ENCODE assay signal across 27 cellular contexts in genomic region chr1:28950449-28950848, GRCh38. TPM values are rescaled to one million over a fixed set of nuclear protein-coding genes. Genes with fewer than 3 reads are reported as not detected.
A peak's percentile ranks its signal among the peaks of the same experiment; 100 is the strongest.
DNase-seq lines count a peak whose midpoint lies in the region; ATAC-seq and TF ChIP-seq lines count a peak whose summit lies in the region.
"Had no signal": no experiment of that assay in that cellular context is flagged by ENCODE, and none has a peak within 500 bp of the region (broad histone marks: within the 10 kb centered on the region; RNA-seq: fewer than 3 reads in every experiment).

No MANE protein-coding gene starts in this region.

- intact Hi-C loops in esophagus squamous epithelium (cut with DNase I), result no loop called here

- no peak for ATAC-seq in stimulated activated naive CD8-positive, alpha-beta T cell treated with anti-CD3 and anti-CD28 coated beads, Interleukin-15, amount 100 ng/mL, for 72 hours
- ATAC-seq in GM18511 (IDR thresholded peaks at IDR 0.05; ENCODE audit: unreplicated experiment) (no peak), HG03095 (IDR thresholded peaks at IDR 0.05; ENCODE audit: unreplicated experiment) (no peak)
- ATAC-seq: HCT116; lower lobe of right lung; stimulated activated memory B cell treated with anti-CD40 and anti-IgM and Interleukin-4, amounts not matched to agents 10 μg/mL and 1 μg/mL and 100 μg/mL, for 72 hours had no signal

- H3K4me1 Mint-ChIP-seq in stimulated activated naive CD8-positive, alpha-beta T cell treated with anti-CD3 and anti-CD28 coated beads, Interleukin-15, Interleukin-2, amounts not matched to agents 100 ng/mL and 50 ng/mL, for 24 hours (ENCODE audit: low read depth), result peaks cover 42% of the 10 kb centered on the region
- H3K4me1 Mint-ChIP-seq in stimulated activated naive CD8-positive, alpha-beta T cell treated with anti-CD3 and anti-CD28 coated beads, Interleukin-15, amount 100 ng/mL, for 72 hours, result peaks cover 33% of the 10 kb centered on the region

- H3K27me3 ChIP-seq in esophagus squamous epithelium, result no peaks in the 10 kb centered on the region
- H3K27me3 ChIP-seq: dorsolateral prefrontal cortex, testis, uterus had no signal

- H3K27me3 Mint-ChIP-seq in stimulated activated naive CD8-positive, alpha-beta T cell treated with anti-CD3 and anti-CD28 coated beads, Interleukin-15, Interleukin-2, amounts not matched to agents 100 ng/mL and 50 ng/mL, for 24 hours, result no peaks in the 10 kb centered on the region
- H3K27me3 Mint-ChIP-seq in stimulated activated naive CD8-positive, alpha-beta T cell treated with anti-CD3 and anti-CD28 coated beads, Interleukin-15, amount 100 ng/mL, for 72 hours, result no peaks in the 10 kb centered on the region
- H3K27me3 Mint-ChIP-seq: activated CD4-positive, alpha-beta memory T cell treated with anti-CD3 and anti-CD28 coated beads for 36 hours; stimulated activated memory B cell treated with anti-CD40 and anti-IgM and Interleukin-4, amounts not matched to agents 10 μg/mL and 1 μg/mL and 100 μg/mL, for 72 hours had no signal

- H3K36me3 Mint-ChIP-seq in stimulated activated naive CD8-positive, alpha-beta T cell treated with anti-CD3 and anti-CD28 coated beads, Interleukin-15, Interleukin-2, amounts not matched to agents 100 ng/mL and 50 ng/mL, for 24 hours (ENCODE audit: low read depth), result no peaks in the 10 kb centered on the region
- H3K36me3 Mint-ChIP-seq: activated CD4-positive, alpha-beta memory T cell treated with anti-CD3 and anti-CD28 coated beads for 36 hours had no signal

- no peak for TF ChIP-seq POLR2A in esophagus squamous epithelium (IDR thresholded peaks at IDR 0.05)

- no peak overlapping the region for H3K27ac ChIP-seq in esophagus squamous epithelium
- H3K27ac ChIP-seq: lower lobe of right lung, testis, uterus had no signal

- H3K4me3 ChIP-seq in esophagus squamous epithelium, result no peak overlapping the region
- H3K4me3 ChIP-seq: dorsolateral prefrontal cortex, lower lobe of right lung, testis, uterus had no signal

- no peak overlapping the region for H3K4me3 Mint-ChIP-seq in stimulated activated naive CD8-positive, alpha-beta T cell treated with anti-CD3 and anti-CD28 coated beads, Interleukin-15, Interleukin-2, amounts not matched to agents 100 ng/mL and 50 ng/mL, for 24 hours
- H3K4me3 Mint-ChIP-seq in stimulated activated naive CD8-positive, alpha-beta T cell treated with anti-CD3 and anti-CD28 coated beads, Interleukin-15, amount 100 ng/mL, for 72 hours, result no peak overlapping the region
- H3K4me3 Mint-ChIP-seq: activated CD4-positive, alpha-beta memory T cell treated with anti-CD3 and anti-CD28 coated beads for 36 hours; stimulated activated memory B cell treated with anti-CD40 and anti-IgM and Interleukin-4, amounts not matched to agents 10 μg/mL and 1 μg/mL and 100 μg/mL, for 72 hours had no signal

- H3K27ac Mint-ChIP-seq in stimulated activated naive CD8-positive, alpha-beta T cell treated with anti-CD3 and anti-CD28 coated beads, Interleukin-15, Interleukin-2, amounts not matched to agents 100 ng/mL and 50 ng/mL, for 24 hours, result peak overlapping the region; percentile 26
- H3K27ac Mint-ChIP-seq in stimulated activated naive CD8-positive, alpha-beta T cell treated with anti-CD3 and anti-CD28 coated beads, Interleukin-15, amount 100 ng/mL, for 72 hours, result no peak overlapping the region
- H3K27ac Mint-ChIP-seq: activated CD4-positive, alpha-beta memory T cell treated with anti-CD3 and anti-CD28 coated beads for 36 hours; stimulated activated memory B cell treated with anti-CD40 and anti-IgM and Interleukin-4, amounts not matched to agents 10 μg/mL and 1 μg/mL and 100 μg/mL, for 72 hours had no signal

- DNase-seq in stimulated activated naive CD8-positive, alpha-beta T cell treated with anti-CD3 and anti-CD28 coated beads, Interleukin-15, amount 100 ng/mL, for 72 hours, result no peak
- peak; percentile 95 for DNase-seq in NCI-H524 treated with DMSO at 0.1 percent for 48 hours (lab: John Stamatoyannopoulos, UW)
- peak; percentile 83 for DNase-seq in cerebellar cortex (ENCODE audit: low spot score)
- DNase-seq in H4 (ENCODE audit: low spot score), result no peak
- no peak for DNase-seq in esophagus squamous epithelium (lab: John Stamatoyannopoulos, UW)
- DNase-seq: activated CD4-positive, alpha-beta memory T cell treated with anti-CD3 and anti-CD28 coated beads for 36 hours; activated CD4-positive, CD25-positive, alpha-beta regulatory T cell; activated gamma-delta T cell treated with Interleukin-2 at 50 U/mL for 16 hours; aorta; foreskin melanocyte; GF-D8; hypothalamus; KG1; lower lobe of right lung; NCI-H1436 treated with DMSO at 0.1 percent for 48 hours; NCI-H345; nucleus accumbens; stimulated activated CD4-positive, alpha-beta T cell treated with anti-CD3 and anti-CD28 coated beads, Interleukin-1b, Interleukin-23, amount 100 ng/mL, for 48 hours; T-helper 9 cell; testis; uterus had no signal

- no peaks in the 10 kb centered on the region for H3K9me3 Mint-ChIP-seq in stimulated activated naive CD8-positive, alpha-beta T cell treated with anti-CD3 and anti-CD28 coated beads, Interleukin-15, Interleukin-2, amounts not matched to agents 100 ng/mL and 50 ng/mL, for 24 hours
- no peaks in the 10 kb centered on the region for H3K9me3 Mint-ChIP-seq in stimulated activated naive CD8-positive, alpha-beta T cell treated with anti-CD3 and anti-CD28 coated beads, Interleukin-15, amount 100 ng/mL, for 72 hours
- H3K9me3 Mint-ChIP-seq: activated CD4-positive, alpha-beta memory T cell treated with anti-CD3 and anti-CD28 coated beads for 36 hours; stimulated activated memory B cell treated with anti-CD40 and anti-IgM and Interleukin-4, amounts not matched to agents 10 μg/mL and 1 μg/mL and 100 μg/mL, for 72 hours had no signal

- no peak for TF ChIP-seq CTCF in esophagus squamous epithelium (IDR thresholded peaks at IDR 0.05)

- H3K4me1 ChIP-seq in esophagus squamous epithelium, result peaks cover 0 to under 1% (median 0%) of the 10 kb centered on the region in 3 donors
- H3K4me1 ChIP-seq: lower lobe of right lung, testis, uterus had no signal

- no peaks in the 10 kb centered on the region for H3K36me3 ChIP-seq in esophagus squamous epithelium
- H3K36me3 ChIP-seq: lower lobe of right lung, uterus had no signal

- H3K9me3 ChIP-seq in esophagus squamous epithelium, result no peaks in the 10 kb centered on the region
- H3K9me3 ChIP-seq: lower lobe of right lung, testis, uterus had no signal

RNA-seq across cellular contexts. Expression of gene EPB41, which starts 36.1 kb away (rescaled TPM):
- total RNA-seq in H4 (2014; rRNA removed; shearing (Covaris generic)), result 26.2 and 26.9 TPM in 2 replicates
- total RNA-seq in esophagus squamous epithelium, result 10 to 100 TPM; 28.5 to 43.9 (median 41.8) TPM

Comparison
In these comparisons a context has a peak if more than half of its experiments do, and no peak if none do; other contexts are left out.
1. DNase-seq: peak in NCI-H524 treated with DMSO at 0.1 percent for 48 hours (single experiment) and cerebellar cortex (single experiment); none in stimulated activated naive CD8-positive, alpha-beta T cell treated with anti-CD3 and anti-CD28 coated beads, Interleukin-15, amount 100 ng/mL, for 72 hours (0 of 2), H4 (single experiment) and esophagus squamous epithelium (single experiment).